1 cellular context compared by ENCODE assay signal in the genomic region with DNA sequence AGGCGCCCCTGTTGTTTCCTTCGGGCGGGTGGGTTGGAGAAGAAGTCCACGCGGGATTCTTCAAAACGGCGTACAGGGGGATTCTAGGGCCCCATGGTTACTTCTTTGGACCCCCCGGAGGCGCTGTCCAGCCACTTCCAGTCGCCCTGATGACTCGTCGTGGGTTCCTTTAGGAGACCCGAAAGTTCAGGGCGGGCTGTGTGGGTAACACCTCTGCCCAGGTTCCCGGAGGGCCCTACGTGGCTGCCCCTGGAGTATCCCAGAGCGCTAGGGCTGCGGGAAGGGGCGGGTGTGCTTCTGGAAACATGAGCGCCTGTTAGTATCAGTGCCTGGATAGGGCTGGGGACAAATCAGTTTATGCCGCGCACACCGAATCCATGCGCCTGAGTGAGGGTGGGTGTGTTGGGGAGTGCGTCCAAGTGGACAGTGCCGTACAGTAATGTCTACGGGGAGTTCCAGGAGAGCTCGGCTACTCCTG.
A peak's percentile ranks its signal among the peaks of the same experiment; 100 is the strongest.
TF ChIP-seq lines count a peak whose summit lies in the region.

No MANE protein-coding gene starts in this region.

TF ChIP-seq in HEK293, 187 proteins besides CTCF, POLR2A, EP300 and RAD21 (continued from another document and continues in another):
- TF ChIP-seq ZNF121 (tag by site-specific recombination; IDR thresholded peaks at IDR 0.05) (no peak), ZBTB17 (tag by site-specific recombination; IDR thresholded peaks at IDR 0.05) (peak; percentile 90), ZBTB7A (tag by site-specific recombination; IDR thresholded peaks at IDR 0.05; ENCODE audit: low read depth) (no peak), ZNF341 (tag by site-specific recombination; IDR thresholded peaks at IDR 0.05; ENCODE audit: low read depth) (no peak), ZBTB8A (tag by site-specific recombination; IDR thresholded peaks at IDR 0.05) (peak; percentile 74), ZNF707 (tag by site-specific recombination; IDR thresholded peaks at IDR 0.05) (no peak), ZNF37A (tag by site-specific recombination; IDR thresholded peaks at IDR 0.05) (no peak), ZNF660 (tag by site-specific recombination; IDR thresholded peaks at IDR 0.05) (peak; percentile 6; the same call in 1 of the 2 replicates), ZNF391 (tag by site-specific recombination; IDR thresholded peaks at IDR 0.05; ENCODE audit: borderline replicate concordance, low read depth) (no peak), ZNF10 (tag by site-specific recombination; IDR thresholded peaks at IDR 0.05) (no peak), ZNF561 (tag by site-specific recombination; IDR thresholded peaks at IDR 0.05; ENCODE audit: borderline replicate concordance) (no peak), ZXDB (tag by site-specific recombination; IDR thresholded peaks at IDR 0.05) (peak; percentile 25; the same call in 1 of the 2 replicates), ZSCAN23 (tag by site-specific recombination; IDR thresholded peaks at IDR 0.05) (no peak), ZNF76 (tag by site-specific recombination; IDR thresholded peaks at IDR 0.05; ENCODE audit: borderline replicate concordance, low read depth) (peak; percentile 10; the same call in 1 of the 2 replicates), SP2 (tag by site-specific recombination; IDR thresholded peaks at IDR 0.05) (peak; percentile 56), ZNF777 (tag by site-specific recombination; IDR thresholded peaks at IDR 0.05; ENCODE audit: borderline replicate concordance) (no peak), KLF1 (tag by site-specific recombination; IDR thresholded peaks at IDR 0.05) (no peak), ZBTB1 (tag by site-specific recombination; IDR thresholded peaks at IDR 0.05) (no peak), ZNF24 (tag by site-specific recombination; IDR thresholded peaks at IDR 0.05) (no peak), ZNF664 (tag by site-specific recombination; IDR thresholded peaks at IDR 0.05) (no peak), GFI1B (tag by site-specific recombination; IDR thresholded peaks at IDR 0.05) (no peak), ZNF558 (tag by site-specific recombination; IDR thresholded peaks at IDR 0.05) (no peak), ZNF394 (tag by site-specific recombination; IDR thresholded peaks at IDR 0.05; ENCODE audit: borderline replicate concordance) (peak; percentile 95), ZNF677 (tag by site-specific recombination; IDR thresholded peaks at IDR 0.05) (no peak), ZNF292 (tag by site-specific recombination; IDR thresholded peaks at IDR 0.05; ENCODE audit: borderline replicate concordance, low read depth) (no peak), GLIS2 (tag by site-specific recombination; IDR thresholded peaks at IDR 0.05) (no peak), ZFP3 (tag by site-specific recombination; IDR thresholded peaks at IDR 0.05; ENCODE audit: low read depth) (no peak), KLF9 (tag by site-specific recombination; IDR thresholded peaks at IDR 0.05; ENCODE audit: low read depth) (peak; percentile 65)
- TF ChIP-seq, protein P1, sequence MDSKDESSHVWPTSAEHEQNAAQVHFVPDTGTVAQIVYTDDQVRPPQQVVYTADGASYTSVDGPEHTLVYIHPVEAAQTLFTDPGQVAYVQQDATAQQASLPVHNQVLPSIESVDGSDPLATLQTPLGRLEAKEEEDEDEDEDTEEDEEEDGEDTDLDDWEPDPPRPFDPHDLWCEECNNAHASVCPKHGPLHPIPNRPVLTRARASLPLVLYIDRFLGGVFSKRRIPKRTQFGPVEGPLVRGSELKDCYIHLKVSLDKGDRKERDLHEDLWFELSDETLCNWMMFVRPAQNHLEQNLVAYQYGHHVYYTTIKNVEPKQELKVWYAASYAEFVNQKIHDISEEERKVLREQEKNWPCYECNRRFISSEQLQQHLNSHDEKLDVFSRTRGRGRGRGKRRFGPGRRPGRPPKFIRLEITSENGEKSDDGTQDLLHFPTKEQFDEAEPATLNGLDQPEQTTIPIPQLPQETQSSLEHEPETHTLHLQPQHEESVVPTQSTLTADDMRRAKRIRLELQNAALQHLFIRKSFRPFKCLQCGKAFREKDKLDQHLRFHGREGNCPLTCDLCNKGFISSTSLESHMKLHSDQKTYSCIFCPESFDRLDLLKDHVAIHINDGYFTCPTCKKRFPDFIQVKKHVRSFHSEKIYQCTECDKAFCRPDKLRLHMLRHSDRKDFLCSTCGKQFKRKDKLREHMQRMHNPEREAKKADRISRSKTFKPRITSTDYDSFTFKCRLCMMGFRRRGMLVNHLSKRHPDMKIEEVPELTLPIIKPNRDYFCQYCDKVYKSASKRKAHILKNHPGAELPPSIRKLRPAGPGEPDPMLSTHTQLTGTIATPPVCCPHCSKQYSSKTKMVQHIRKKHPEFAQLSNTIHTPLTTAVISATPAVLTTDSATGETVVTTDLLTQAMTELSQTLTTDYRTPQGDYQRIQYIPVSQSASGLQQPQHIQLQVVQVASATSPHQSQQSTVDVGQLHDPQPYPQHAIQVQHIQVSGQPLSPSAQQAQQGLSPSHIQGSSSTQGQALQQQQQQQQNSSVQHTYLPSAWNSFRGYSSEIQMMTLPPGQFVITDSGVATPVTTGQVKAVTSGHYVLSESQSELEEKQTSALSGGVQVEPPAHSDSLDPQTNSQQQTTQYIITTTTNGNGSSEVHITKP (tag by site-specific recombination; IDR thresholded peaks at IDR 0.05): 0 out of 2 replicates have a peak, but pooled peaks have one; percentile 26
- TF ChIP-seq, protein P2, sequence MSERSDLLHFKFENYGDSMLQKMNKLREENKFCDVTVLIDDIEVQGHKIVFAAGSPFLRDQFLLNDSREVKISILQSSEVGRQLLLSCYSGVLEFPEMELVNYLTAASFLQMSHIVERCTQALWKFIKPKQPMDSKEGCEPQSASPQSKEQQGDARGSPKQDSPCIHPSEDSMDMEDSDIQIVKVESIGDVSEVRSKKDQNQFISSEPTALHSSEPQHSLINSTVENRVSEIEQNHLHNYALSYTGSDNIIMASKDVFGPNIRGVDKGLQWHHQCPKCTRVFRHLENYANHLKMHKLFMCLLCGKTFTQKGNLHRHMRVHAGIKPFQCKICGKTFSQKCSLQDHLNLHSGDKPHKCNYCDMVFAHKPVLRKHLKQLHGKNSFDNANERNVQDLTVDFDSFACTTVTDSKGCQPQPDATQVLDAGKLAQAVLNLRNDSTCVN (tag by site-specific recombination; optimal IDR thresholded peaks at IDR 0.05): no peak
- TF ChIP-seq, protein P3, sequence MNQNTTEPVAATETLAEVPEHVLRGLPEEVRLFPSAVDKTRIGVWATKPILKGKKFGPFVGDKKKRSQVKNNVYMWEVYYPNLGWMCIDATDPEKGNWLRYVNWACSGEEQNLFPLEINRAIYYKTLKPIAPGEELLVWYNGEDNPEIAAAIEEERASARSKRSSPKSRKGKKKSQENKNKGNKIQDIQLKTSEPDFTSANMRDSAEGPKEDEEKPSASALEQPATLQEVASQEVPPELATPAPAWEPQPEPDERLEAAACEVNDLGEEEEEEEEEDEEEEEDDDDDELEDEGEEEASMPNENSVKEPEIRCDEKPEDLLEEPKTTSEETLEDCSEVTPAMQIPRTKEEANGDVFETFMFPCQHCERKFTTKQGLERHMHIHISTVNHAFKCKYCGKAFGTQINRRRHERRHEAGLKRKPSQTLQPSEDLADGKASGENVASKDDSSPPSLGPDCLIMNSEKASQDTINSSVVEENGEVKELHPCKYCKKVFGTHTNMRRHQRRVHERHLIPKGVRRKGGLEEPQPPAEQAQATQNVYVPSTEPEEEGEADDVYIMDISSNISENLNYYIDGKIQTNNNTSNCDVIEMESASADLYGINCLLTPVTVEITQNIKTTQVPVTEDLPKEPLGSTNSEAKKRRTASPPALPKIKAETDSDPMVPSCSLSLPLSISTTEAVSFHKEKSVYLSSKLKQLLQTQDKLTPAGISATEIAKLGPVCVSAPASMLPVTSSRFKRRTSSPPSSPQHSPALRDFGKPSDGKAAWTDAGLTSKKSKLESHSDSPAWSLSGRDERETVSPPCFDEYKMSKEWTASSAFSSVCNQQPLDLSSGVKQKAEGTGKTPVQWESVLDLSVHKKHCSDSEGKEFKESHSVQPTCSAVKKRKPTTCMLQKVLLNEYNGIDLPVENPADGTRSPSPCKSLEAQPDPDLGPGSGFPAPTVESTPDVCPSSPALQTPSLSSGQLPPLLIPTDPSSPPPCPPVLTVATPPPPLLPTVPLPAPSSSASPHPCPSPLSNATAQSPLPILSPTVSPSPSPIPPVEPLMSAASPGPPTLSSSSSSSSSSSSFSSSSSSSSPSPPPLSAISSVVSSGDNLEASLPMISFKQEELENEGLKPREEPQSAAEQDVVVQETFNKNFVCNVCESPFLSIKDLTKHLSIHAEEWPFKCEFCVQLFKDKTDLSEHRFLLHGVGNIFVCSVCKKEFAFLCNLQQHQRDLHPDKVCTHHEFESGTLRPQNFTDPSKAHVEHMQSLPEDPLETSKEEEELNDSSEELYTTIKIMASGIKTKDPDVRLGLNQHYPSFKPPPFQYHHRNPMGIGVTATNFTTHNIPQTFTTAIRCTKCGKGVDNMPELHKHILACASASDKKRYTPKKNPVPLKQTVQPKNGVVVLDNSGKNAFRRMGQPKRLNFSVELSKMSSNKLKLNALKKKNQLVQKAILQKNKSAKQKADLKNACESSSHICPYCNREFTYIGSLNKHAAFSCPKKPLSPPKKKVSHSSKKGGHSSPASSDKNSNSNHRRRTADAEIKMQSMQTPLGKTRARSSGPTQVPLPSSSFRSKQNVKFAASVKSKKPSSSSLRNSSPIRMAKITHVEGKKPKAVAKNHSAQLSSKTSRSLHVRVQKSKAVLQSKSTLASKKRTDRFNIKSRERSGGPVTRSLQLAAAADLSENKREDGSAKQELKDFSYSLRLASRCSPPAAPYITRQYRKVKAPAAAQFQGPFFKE (tag by site-specific recombination; IDR thresholded peaks at IDR 0.05; ENCODE audit: borderline replicate concordance): no peak
- TF ChIP-seq, protein P4, sequence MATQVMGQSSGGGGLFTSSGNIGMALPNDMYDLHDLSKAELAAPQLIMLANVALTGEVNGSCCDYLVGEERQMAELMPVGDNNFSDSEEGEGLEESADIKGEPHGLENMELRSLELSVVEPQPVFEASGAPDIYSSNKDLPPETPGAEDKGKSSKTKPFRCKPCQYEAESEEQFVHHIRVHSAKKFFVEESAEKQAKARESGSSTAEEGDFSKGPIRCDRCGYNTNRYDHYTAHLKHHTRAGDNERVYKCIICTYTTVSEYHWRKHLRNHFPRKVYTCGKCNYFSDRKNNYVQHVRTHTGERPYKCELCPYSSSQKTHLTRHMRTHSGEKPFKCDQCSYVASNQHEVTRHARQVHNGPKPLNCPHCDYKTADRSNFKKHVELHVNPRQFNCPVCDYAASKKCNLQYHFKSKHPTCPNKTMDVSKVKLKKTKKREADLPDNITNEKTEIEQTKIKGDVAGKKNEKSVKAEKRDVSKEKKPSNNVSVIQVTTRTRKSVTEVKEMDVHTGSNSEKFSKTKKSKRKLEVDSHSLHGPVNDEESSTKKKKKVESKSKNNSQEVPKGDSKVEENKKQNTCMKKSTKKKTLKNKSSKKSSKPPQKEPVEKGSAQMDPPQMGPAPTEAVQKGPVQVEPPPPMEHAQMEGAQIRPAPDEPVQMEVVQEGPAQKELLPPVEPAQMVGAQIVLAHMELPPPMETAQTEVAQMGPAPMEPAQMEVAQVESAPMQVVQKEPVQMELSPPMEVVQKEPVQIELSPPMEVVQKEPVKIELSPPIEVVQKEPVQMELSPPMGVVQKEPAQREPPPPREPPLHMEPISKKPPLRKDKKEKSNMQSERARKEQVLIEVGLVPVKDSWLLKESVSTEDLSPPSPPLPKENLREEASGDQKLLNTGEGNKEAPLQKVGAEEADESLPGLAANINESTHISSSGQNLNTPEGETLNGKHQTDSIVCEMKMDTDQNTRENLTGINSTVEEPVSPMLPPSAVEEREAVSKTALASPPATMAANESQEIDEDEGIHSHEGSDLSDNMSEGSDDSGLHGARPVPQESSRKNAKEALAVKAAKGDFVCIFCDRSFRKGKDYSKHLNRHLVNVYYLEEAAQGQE (tag by site-specific recombination; IDR thresholded peaks at IDR 0.05): peak; percentile 86
- TF ChIP-seq, protein P5, sequence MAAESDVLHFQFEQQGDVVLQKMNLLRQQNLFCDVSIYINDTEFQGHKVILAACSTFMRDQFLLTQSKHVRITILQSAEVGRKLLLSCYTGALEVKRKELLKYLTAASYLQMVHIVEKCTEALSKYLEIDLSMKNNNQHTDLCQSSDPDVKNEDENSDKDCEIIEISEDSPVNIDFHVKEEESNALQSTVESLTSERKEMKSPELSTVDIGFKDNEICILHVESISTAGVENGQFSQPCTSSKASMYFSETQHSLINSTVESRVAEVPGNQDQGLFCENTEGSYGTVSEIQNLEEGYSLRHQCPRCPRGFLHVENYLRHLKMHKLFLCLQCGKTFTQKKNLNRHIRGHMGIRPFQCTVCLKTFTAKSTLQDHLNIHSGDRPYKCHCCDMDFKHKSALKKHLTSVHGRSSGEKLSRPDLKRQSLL (tag by site-specific recombination; IDR thresholded peaks at IDR 0.05): no peak
- TF ChIP-seq, protein P6, sequence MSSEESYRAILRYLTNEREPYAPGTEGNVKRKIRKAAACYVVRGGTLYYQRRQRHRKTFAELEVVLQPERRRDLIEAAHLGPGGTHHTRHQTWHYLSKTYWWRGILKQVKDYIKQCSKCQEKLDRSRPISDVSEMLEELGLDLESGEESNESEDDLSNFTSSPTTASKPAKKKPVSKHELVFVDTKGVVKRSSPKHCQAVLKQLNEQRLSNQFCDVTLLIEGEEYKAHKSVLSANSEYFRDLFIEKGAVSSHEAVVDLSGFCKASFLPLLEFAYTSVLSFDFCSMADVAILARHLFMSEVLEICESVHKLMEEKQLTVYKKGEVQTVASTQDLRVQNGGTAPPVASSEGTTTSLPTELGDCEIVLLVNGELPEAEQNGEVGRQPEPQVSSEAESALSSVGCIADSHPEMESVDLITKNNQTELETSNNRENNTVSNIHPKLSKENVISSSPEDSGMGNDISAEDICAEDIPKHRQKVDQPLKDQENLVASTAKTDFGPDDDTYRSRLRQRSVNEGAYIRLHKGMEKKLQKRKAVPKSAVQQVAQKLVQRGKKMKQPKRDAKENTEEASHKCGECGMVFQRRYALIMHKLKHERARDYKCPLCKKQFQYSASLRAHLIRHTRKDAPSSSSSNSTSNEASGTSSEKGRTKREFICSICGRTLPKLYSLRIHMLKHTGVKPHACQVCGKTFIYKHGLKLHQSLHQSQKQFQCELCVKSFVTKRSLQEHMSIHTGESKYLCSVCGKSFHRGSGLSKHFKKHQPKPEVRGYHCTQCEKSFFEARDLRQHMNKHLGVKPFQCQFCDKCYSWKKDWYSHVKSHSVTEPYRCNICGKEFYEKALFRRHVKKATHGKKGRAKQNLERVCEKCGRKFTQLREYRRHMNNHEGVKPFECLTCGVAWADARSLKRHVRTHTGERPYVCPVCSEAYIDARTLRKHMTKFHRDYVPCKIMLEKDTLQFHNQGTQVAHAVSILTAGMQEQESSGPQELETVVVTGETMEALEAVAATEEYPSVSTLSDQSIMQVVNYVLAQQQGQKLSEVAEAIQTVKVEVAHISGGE (tag by site-specific recombination; conservative IDR thresholded peaks at IDR 0.05; ENCODE audit: low read depth): no peak
- TF ChIP-seq, protein P7, sequence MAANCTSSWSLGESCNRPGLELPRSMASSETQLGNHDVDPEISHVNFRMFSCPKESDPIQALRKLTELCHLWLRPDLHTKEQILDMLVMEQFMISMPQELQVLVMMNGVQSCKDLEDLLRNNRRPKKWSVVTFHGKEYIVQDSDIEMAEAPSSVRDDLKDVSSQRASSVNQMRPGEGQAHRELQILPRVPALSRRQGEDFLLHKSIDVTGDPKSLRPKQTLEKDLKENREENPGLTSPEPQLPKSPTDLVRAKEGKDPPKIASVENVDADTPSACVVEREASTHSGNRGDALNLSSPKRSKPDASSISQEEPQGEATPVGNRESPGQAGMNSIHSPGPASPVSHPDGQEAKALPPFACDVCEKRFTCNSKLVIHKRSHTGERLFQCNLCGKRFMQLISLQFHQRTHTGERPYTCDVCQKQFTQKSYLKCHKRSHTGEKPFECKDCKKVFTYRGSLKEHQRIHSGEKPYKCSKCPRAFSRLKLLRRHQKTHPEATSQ (tag by site-specific recombination; IDR thresholded peaks at IDR 0.05): no peak
